30 cellular contexts compared by ENCODE assay signal in the genomic region with DNA sequence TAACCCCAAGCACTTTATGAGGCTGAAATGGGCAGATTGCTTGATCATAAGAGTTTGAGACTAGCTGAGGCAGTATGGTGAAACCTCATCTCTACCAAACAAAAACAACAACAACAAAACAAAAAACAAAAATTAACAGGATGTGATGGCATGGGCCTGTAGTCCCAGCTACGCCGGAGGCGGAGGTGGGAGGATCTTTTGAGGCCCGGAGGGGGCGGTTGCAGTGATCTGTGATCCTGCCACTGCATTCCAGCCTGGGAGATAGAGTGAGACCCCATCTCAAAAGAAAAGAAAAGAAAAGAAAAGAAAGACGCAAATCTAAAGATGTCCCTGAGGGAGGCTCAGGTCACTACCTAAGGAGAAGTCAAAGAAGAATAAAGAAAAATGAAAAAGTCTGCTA. TPM values are rescaled to one million over a fixed set of nuclear protein-coding genes. Genes with fewer than 3 reads are reported as not detected.
"Had no signal": no experiment of that assay in that cellular context is flagged by ENCODE, and none has a peak within 500 bp of the region (broad histone marks: within the 10 kb centered on the region; RNA-seq: fewer than 3 reads in every experiment).

No MANE protein-coding gene starts in this region.

- H2AFZ ChIP-seq: hepatocyte had no signal

- ATAC-seq: activated T-cell treated with anti-CD3 and anti-CD28 coated beads, Interleukin-2, amount 50 U/mL, for 72 hours; stimulated activated naive B cell treated with anti-CD40 and anti-IgM and Interleukin-4, amounts not matched to agents 10 μg/mL and 1 μg/mL and 100 μg/mL, for 72 hours; T-helper 17 cell had no signal

- H3K9me3 Mint-ChIP-seq: activated CD4-positive, alpha-beta memory T cell treated with anti-CD3 and anti-CD28 coated beads for 36 hours; activated naive CD4-positive, alpha-beta T cell treated with anti-CD3 and anti-CD28 coated beads, Interleukin-2, amount 10 ng/mL, durations not matched to agents 7 days and 5 days; nephron; stimulated activated naive B cell treated with anti-CD40 and anti-IgM and Interleukin-4, amounts not matched to agents 10 μg/mL and 1 μg/mL and 100 μg/mL, for 72 hours had no signal

- DNase-seq: activated CD4-positive, alpha-beta memory T cell treated with anti-CD3 and anti-CD28 coated beads for 36 hours; activated CD4-positive, alpha-beta T cell treated with anti-CD3 and anti-CD28 coated beads for 4 hours; activated CD4-positive, CD25-positive, alpha-beta regulatory T cell; activated effector memory CD4-positive, alpha-beta T cell treated with Interleukin-2 at 50 U/mL for 16 hours; activated naive CD4-positive, alpha-beta T cell treated with anti-CD3 and anti-CD28 coated beads, Interleukin-2, amount 10 ng/mL, durations not matched to agents 7 days and 5 days; activated T-cell treated with anti-CD3 and anti-CD28 coated beads, Interleukin-2, amount 50 U/mL, for 72 hours; anterior cingulate cortex; brain microvascular endothelial cell; caudate nucleus; dermis blood vessel endothelial cell; effector CD8-positive, alpha-beta T cell; erythroblast; glutamatergic neuron; left ventricle myocardium inferior; nucleus accumbens; posterior cingulate gyrus; sigmoid colon; stimulated activated CD4-positive, alpha-beta T cell treated with anti-CD3 and anti-CD28 coated beads, Interleukin-2, amount 100 ng/mL, for 48 hours; stimulated activated CD8-positive, alpha-beta memory T cell treated with anti-CD3 and anti-CD28 coated beads, Interleukin-4, amount 100 ng/mL, for 48 hours; stimulated activated naive B cell treated with anti-CD40 and anti-IgM and Interleukin-4, amounts not matched to agents 10 μg/mL and 1 μg/mL and 100 μg/mL, for 72 hours; T-helper 17 cell had no signal

- H3K79me2 ChIP-seq: hepatocyte had no signal

- H3K4me1 ChIP-seq: vagina had no signal

- H3K27ac ChIP-seq: brain microvascular endothelial cell, hepatocyte, left ventricle myocardium inferior, sigmoid colon, vagina had no signal

- H3K4me2 ChIP-seq: hepatocyte had no signal

- H3K27me3 ChIP-seq: brain microvascular endothelial cell, hepatocyte, sigmoid colon, vagina had no signal

- H3K36me3 ChIP-seq: brain microvascular endothelial cell, left ventricle myocardium inferior, sigmoid colon, vagina had no signal

- H3K9me3 ChIP-seq: sigmoid colon, vagina had no signal

- H3K27me3 Mint-ChIP-seq: activated CD4-positive, alpha-beta memory T cell treated with anti-CD3 and anti-CD28 coated beads for 36 hours; stimulated activated naive B cell treated with anti-CD40 and anti-IgM and Interleukin-4, amounts not matched to agents 10 μg/mL and 1 μg/mL and 100 μg/mL, for 72 hours; type B pancreatic cell had no signal

- H3K36me3 Mint-ChIP-seq: activated CD4-positive, alpha-beta memory T cell treated with anti-CD3 and anti-CD28 coated beads for 36 hours; activated naive CD4-positive, alpha-beta T cell treated with anti-CD3 and anti-CD28 coated beads, Interleukin-2, amount 10 ng/mL, durations not matched to agents 7 days and 5 days; stimulated activated naive B cell treated with anti-CD40 and anti-IgM and Interleukin-4, amounts not matched to agents 10 μg/mL and 1 μg/mL and 100 μg/mL, for 72 hours; type B pancreatic cell had no signal

- H3K27ac Mint-ChIP-seq: activated CD4-positive, alpha-beta memory T cell treated with anti-CD3 and anti-CD28 coated beads for 36 hours; activated naive CD4-positive, alpha-beta T cell treated with anti-CD3 and anti-CD28 coated beads, Interleukin-2, amount 10 ng/mL, durations not matched to agents 7 days and 5 days; activated T-cell treated with anti-CD3 and anti-CD28 coated beads, Interleukin-2, amount 50 U/mL, for 72 hours; nephron; stimulated activated naive B cell treated with anti-CD40 and anti-IgM and Interleukin-4, amounts not matched to agents 10 μg/mL and 1 μg/mL and 100 μg/mL, for 72 hours; T-helper 17 cell; type B pancreatic cell had no signal

- H3K4me3 ChIP-seq: hepatocyte, left ventricle myocardium inferior, sigmoid colon, vagina had no signal

- H3K4me1 Mint-ChIP-seq: activated naive CD4-positive, alpha-beta T cell treated with anti-CD3 and anti-CD28 coated beads, Interleukin-2, amount 10 ng/mL, durations not matched to agents 7 days and 5 days; T-helper 17 cell had no signal

- H3K4me3 Mint-ChIP-seq: activated CD4-positive, alpha-beta memory T cell treated with anti-CD3 and anti-CD28 coated beads for 36 hours; activated naive CD4-positive, alpha-beta T cell treated with anti-CD3 and anti-CD28 coated beads, Interleukin-2, amount 10 ng/mL, durations not matched to agents 7 days and 5 days; activated T-cell treated with anti-CD3 and anti-CD28 coated beads, Interleukin-2, amount 50 U/mL, for 72 hours; nephron; stimulated activated naive B cell treated with anti-CD40 and anti-IgM and Interleukin-4, amounts not matched to agents 10 μg/mL and 1 μg/mL and 100 μg/mL, for 72 hours; T-helper 17 cell; type B pancreatic cell had no signal

RNA-seq across cellular contexts. Expression of a gene that starts 35.3 kb away (rescaled TPM):
- total RNA-seq: activated CD4-positive, alpha-beta memory T cell treated with anti-CD3 and anti-CD28 coated beads for 36 hours; activated T-cell treated with anti-CD3 and anti-CD28 coated beads, Interleukin-2, amount 50 U/mL, for 72 hours; left ventricle myocardium inferior; lung microvascular endothelial cell; myocyte; sigmoid colon; T-helper 17 cell; vagina had no signal

RNA-seq across cellular contexts. Expression of a gene that starts 41.7 kb away (rescaled TPM):
- total RNA-seq: activated CD4-positive, alpha-beta memory T cell treated with anti-CD3 and anti-CD28 coated beads for 36 hours; activated T-cell treated with anti-CD3 and anti-CD28 coated beads, Interleukin-2, amount 50 U/mL, for 72 hours; dermis blood vessel endothelial cell; frontal cortex; left ventricle myocardium inferior; lung microvascular endothelial cell; myocyte; renal cortical epithelial cell; T-helper 17 cell; temporal lobe; vagina had no signal
